In the genomic region with DNA sequence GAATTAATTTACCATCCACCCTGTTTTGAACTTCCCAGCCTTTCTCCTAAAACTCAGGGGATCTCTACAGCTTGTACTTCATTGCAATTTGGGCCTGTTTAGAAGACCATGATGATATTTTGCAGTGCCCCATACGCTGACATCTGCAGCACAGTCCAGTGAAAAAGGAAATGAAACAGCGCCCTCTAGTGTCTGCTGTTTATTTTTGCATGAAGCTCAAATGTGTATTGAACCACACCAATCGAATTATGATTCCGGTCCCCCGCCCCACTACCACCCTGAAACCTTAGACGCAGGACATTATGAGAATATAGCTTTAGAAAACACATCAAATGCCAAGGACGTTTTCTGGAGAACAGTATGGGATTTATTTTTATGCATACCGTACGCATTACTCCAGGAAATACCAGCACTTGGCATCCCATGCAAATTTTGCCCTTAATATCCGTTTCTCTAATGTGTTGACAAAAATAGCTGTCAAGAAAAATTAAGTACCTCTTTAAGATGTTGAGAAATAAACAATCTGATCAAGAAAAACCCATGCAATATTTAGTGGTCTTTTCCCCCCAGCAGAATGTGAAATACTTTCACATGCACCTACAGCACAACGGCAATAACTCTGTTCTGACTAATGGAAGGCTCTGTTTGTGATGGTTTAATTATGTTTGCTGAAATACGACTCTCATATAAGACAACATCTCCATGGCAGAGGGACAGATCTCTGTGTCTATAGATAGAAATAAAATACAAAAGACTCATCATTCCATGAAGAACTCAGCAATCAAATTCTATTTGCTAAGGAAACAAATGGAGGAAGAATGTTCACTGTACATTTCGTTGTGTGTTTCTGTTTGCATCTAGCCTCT, we compare ENCODE assay signal across 8 cellular contexts.
DNase-seq lines count a peak whose midpoint lies in the region; ATAC-seq and TF ChIP-seq lines count a peak whose summit lies in the region.

No MANE protein-coding gene starts in this region.

- no peak overlapping the region for H3K4me3 ChIP-seq in suprapubic skin

- TF ChIP-seq CTCF in natural killer cell (IDR thresholded peaks at IDR 0.05) (peak; percentile 89), suprapubic skin (IDR thresholded peaks at IDR 0.05) (peak; percentile 42 to 72)

- intact Hi-C loops in natural killer cell (cut with micrococcal nuclease): loop anchor here (1.0 to 2.0 kb wide), 2 partner anchors 684 to 860 kb away; a partner anchor contains a TSS

- no peak overlapping the region for H3K4me3 Mint-ChIP-seq in natural killer cell

- DNase-seq in NCI-H1417 (lab: John Stamatoyannopoulos, UW) (peak; percentile 52 to 90 (median 84)), NCI-H1417 treated with DMSO at 0.1 percent for 48 hours (lab: John Stamatoyannopoulos, UW) (no peak), NCI-H526 treated with DMSO at 0.1 percent for 48 hours (lab: John Stamatoyannopoulos, UW) (peak; percentile 92), erythroblast (lab: John Stamatoyannopoulos, UW) (peak; percentile 66 to 83), natural killer cell (peak; percentile 28), suprapubic skin (ENCODE audit: low spot score in 2 of 2) (no peak)
- DNase-seq in activated CD8-positive, alpha-beta memory T cell treated with anti-CD3 and anti-CD28 coated beads for 48 hours (ENCODE audit: low read depth in 2 of 3, low spot score in 2 of 3): peak; percentile 3 to 58 (median 7)

- peaks cover 26 to 35% of the 10 kb centered on the region in 2 donors for H3K27me3 Mint-ChIP-seq in natural killer cell (ENCODE audit: low read depth in 2 of 2)

- peak; percentile 69 for ATAC-seq in HG03196 (IDR thresholded peaks at IDR 0.05; ENCODE audit: unreplicated experiment)
- ATAC-seq in natural killer cell: peak; percentile 86 to 92 (median 88)

- peaks cover 0 to 6% of the 10 kb centered on the region in 2 donors for H3K4me1 Mint-ChIP-seq in natural killer cell

- H3K9me3 ChIP-seq in suprapubic skin: no peaks in the 10 kb centered on the region

- no peaks in the 10 kb centered on the region for H3K36me3 Mint-ChIP-seq in natural killer cell

- no peak overlapping the region for H3K27ac ChIP-seq in suprapubic skin

- 17% methylated on average over 13 of the region's 13 CpGs for WGBS in suprapubic skin

- H3K27ac Mint-ChIP-seq in natural killer cell: no peak overlapping the region

- no peak for TF ChIP-seq EP300 in suprapubic skin (IDR thresholded peaks at IDR 0.05)

- no peaks in the 10 kb centered on the region for H3K9me3 Mint-ChIP-seq in natural killer cell

- TF ChIP-seq POLR2A in erythroblast (IDR thresholded peaks at IDR 0.05; ENCODE audit: low read length) (no peak), suprapubic skin (IDR thresholded peaks at IDR 0.05) (no peak)

- H3K27me3 ChIP-seq in suprapubic skin: peaks cover 13% of the 10 kb centered on the region

- H3K36me3 ChIP-seq in suprapubic skin: no peaks in the 10 kb centered on the region

- peaks cover 3% of the 10 kb centered on the region for H3K4me1 ChIP-seq in suprapubic skin

Comparison
In these comparisons a context has a peak if more than half of its experiments do, and no peak if none do; other contexts are left out.
1. DNase-seq: peak in NCI-H1417 (3 of 3), NCI-H526 treated with DMSO at 0.1 percent for 48 hours (single experiment), activated CD8-positive, alpha-beta memory T cell treated with anti-CD3 and anti-CD28 coated beads for 48 hours (3 of 3), erythroblast (2 of 2) and natural killer cell (single experiment); none in NCI-H1417 treated with DMSO at 0.1 percent for 48 hours (single experiment) and suprapubic skin (0 of 2).